8 cellular contexts compared by ENCODE assay signal in genomic region chr9:109918359-109919163, GRCh38.
DNase-seq lines count a peak whose midpoint lies in the region; ATAC-seq and TF ChIP-seq lines count a peak whose summit lies in the region.

No MANE protein-coding gene starts in this region.

- DNase-seq in DMS153 treated with DMSO at 0.1 percent for 48 hours (lab: John Stamatoyannopoulos, UW; ENCODE audit: unreplicated experiment): peak; percentile 76
- DNase-seq in GM20000 (ENCODE audit: low spot score): peak; percentile 45
- no peak for DNase-seq in T-helper 17 cell
- DNase-seq in mucosa of descending colon: peak; percentile 58 to 69 (median 62)
- DNase-seq in dedifferentiated amniotic fluid mesenchymal stem cell (ENCODE audit: extremely low spot score): no peak
- no peak for DNase-seq in CD1c-positive myeloid dendritic cell (ENCODE audit: extremely low spot score)
- DNase-seq in AML-193 (lab: John Stamatoyannopoulos, UW): no peak

- TF ChIP-seq CTCF in GM20000 (IDR thresholded peaks at IDR 0.05; ENCODE audit: extremely low read depth, missing control alignments) (no peak), mucosa of descending colon (IDR thresholded peaks at IDR 0.05) (no peak)

- no peaks in the 10 kb centered on the region for H3K36me3 ChIP-seq in mucosa of descending colon (ENCODE audit: low read depth)

- intact Hi-C loops in mucosa of descending colon (cut with DNase I, micrococcal nuclease): no loop called here

- H3K4me1 ChIP-seq in mucosa of descending colon (ENCODE audit: low read depth): peaks cover 22% of the 10 kb centered on the region

- no peak overlapping the region for H3K4me3 ChIP-seq in mucosa of descending colon

- peaks cover 20% of the 10 kb centered on the region for H3K4me1 Mint-ChIP-seq in T-helper 17 cell

- H3K36me3 Mint-ChIP-seq in T-helper 17 cell (ENCODE audit: low read depth): peaks cover 6% of the 10 kb centered on the region

- H3K4me3 Mint-ChIP-seq in T-helper 17 cell: peak overlapping the region; percentile 77

- peaks cover 14% of the 10 kb centered on the region for H3K27me3 Mint-ChIP-seq in T-helper 17 cell

- ATAC-seq in HG03558 (IDR thresholded peaks at IDR 0.05; ENCODE audit: extremely low read depth, unreplicated experiment) (peak; percentile 55), T-helper 17 cell (peak; percentile 62), mucosa of descending colon (peak; percentile 92)

- H3K9me3 ChIP-seq in T-helper 17 cell (ENCODE audit: control insufficient read depth, low read length, poor library complexity, severe bottlenecking): no peaks in the 10 kb centered on the region
- no peaks in the 10 kb centered on the region for H3K9me3 ChIP-seq in mucosa of descending colon

- H3K27ac Mint-ChIP-seq in T-helper 17 cell: peak overlapping the region; percentile 87

Comparison
In these comparisons a context has a peak if more than half of its experiments do, and no peak if none do; other contexts are left out.
1. DNase-seq: peak in DMS153 treated with DMSO at 0.1 percent for 48 hours (single experiment), GM20000 (single experiment) and mucosa of descending colon (3 of 3); none in T-helper 17 cell (0 of 3), dedifferentiated amniotic fluid mesenchymal stem cell (single experiment), CD1c-positive myeloid dendritic cell (single experiment) and AML-193 (0 of 2).
2. Peak in every context shown above with its lines, with median percentiles within 50 percentile points of each other: ATAC-seq.